In genomic region chr6:7216941-7217621, GRCh38 we compare ENCODE assay signal across 10 cellular contexts.
DNase-seq lines count a peak whose midpoint lies in the region; ATAC-seq and TF ChIP-seq lines count a peak whose summit lies in the region.
"Had no signal": no experiment of that assay in that cellular context is flagged by ENCODE, and none has a peak within 500 bp of the region (broad histone marks: within the 10 kb centered on the region; RNA-seq: fewer than 3 reads in every experiment).

No MANE protein-coding gene starts in this region.

- H3K36me3 ChIP-seq in thoracic aorta (peaks cover 24% of the 10 kb centered on the region), tibial artery (peaks cover 25 to 57% (median 51%) of the 10 kb centered on the region in 3 donors)

- H3K27ac Mint-ChIP-seq in WTC11 = peak overlapping the region; percentile 5
- peak overlapping the region; percentile 65 for H3K27ac Mint-ChIP-seq in memory B cell
- H3K27ac Mint-ChIP-seq: T-helper 17 cell had no signal

- peaks cover 7 to 9% of the 10 kb centered on the region in 2 donors for H3K4me1 ChIP-seq in thoracic aorta (ENCODE audit: control insufficient read depth in 1 of 2, low read depth in 2 of 2)
- no peaks in the 10 kb centered on the region for H3K4me1 ChIP-seq in tibial artery

- TF ChIP-seq CTCF in WTC11 (IDR thresholded peaks at IDR 0.05) (no peak), fibroblast of mammary gland (conservative IDR thresholded peaks at IDR 0.05; ENCODE audit: control insufficient read depth, insufficient read depth, low read depth, low read length) (peak; percentile 1), thoracic aorta (IDR thresholded peaks at IDR 0.05) (peak; percentile 17), tibial artery (IDR thresholded peaks at IDR 0.05) (no peak)

- no peak overlapping the region for H3K4me3 ChIP-seq in fibroblast of mammary gland (ENCODE audit: control insufficient read depth, low read depth, low read length)
- H3K4me3 ChIP-seq in thoracic aorta = no peak overlapping the region
- no peak overlapping the region for H3K4me3 ChIP-seq in tibial artery

- intact Hi-C loops in tibial artery (cut with DNase I; ENCODE audit: low total_unique reads) = no loop called here

- ATAC-seq in WTC11 = peak; percentile 72
- no peak for ATAC-seq in memory B cell (ENCODE audit: low read depth)
- no peak for ATAC-seq in thoracic aorta (ENCODE audit: insufficient number of reproducible peaks, low FRiP score, low read depth)
- no peak for ATAC-seq in HG03565 (IDR thresholded peaks at IDR 0.05; ENCODE audit: unreplicated experiment)
- ATAC-seq: T-helper 17 cell had no signal

- POLR2A ChIA-PET in WTC11 (lab: Charles Lee) = no interaction called here

- no peaks in the 10 kb centered on the region for H3K27me3 ChIP-seq in thoracic aorta (replicated peaks; ENCODE audit: insufficient read depth)
- no peaks in the 10 kb centered on the region for H3K27me3 ChIP-seq in tibial artery

- H3K36me3 Mint-ChIP-seq in WTC11 (peaks cover 28% of the 10 kb centered on the region), memory B cell (peaks cover 24% of the 10 kb centered on the region)

- no peaks in the 10 kb centered on the region for H3K9me3 ChIP-seq in thoracic aorta
- H3K9me3 ChIP-seq in tibial artery = no peaks in the 10 kb centered on the region

- DNase-seq in WTC11 (ENCODE audit: low spot score) (no peak), fibroblast of mammary gland (ENCODE audit: low read depth) (no peak), memory B cell (ENCODE audit: low spot score in 2 of 2) (no peak), thoracic aorta (ENCODE audit: low spot score) (no peak), tibial artery (no peak), T-helper 1 cell (no peak), HuH-7 (ENCODE audit: low spot score) (no peak)
- DNase-seq: NCI-H1092, T-helper 17 cell had no signal

- H3K9me3 Mint-ChIP-seq in WTC11 (no peaks in the 10 kb centered on the region), memory B cell (no peaks in the 10 kb centered on the region)

- H3K4me3 Mint-ChIP-seq in WTC11 (no peak overlapping the region), memory B cell (no peak overlapping the region)
- H3K4me3 Mint-ChIP-seq: T-helper 17 cell had no signal

- H3K27me3 Mint-ChIP-seq in WTC11 (ENCODE audit: low read depth) = no peaks in the 10 kb centered on the region
- no peaks in the 10 kb centered on the region for H3K27me3 Mint-ChIP-seq in memory B cell
- H3K27me3 Mint-ChIP-seq: T-helper 17 cell had no signal

- CTCF ChIA-PET in WTC11 (lab: Charles Lee) = interaction anchor here (0.9 to 1.5 kb wide), 3 partner anchors 122 to 542 kb away, joined by 3 read pairs; no protein-coding TSS in a partner anchor

- peaks cover 19% of the 10 kb centered on the region for H3K4me1 Mint-ChIP-seq in WTC11
- H3K4me1 Mint-ChIP-seq in memory B cell = peaks cover 3% of the 10 kb centered on the region

- H3K27ac ChIP-seq in thoracic aorta (no peak overlapping the region), tibial artery (no peak overlapping the region)

TF ChIP-seq in WTC11, 78 proteins besides CTCF, POLR2A, EP300 and RAD21:
- TF ChIP-seq NFYB (CRISPR knock-in tag; conservative IDR thresholded peaks at IDR 0.05; ENCODE audit: low read depth) (no peak), ATF2 (CRISPR knock-in tag; IDR thresholded peaks at IDR 0.05; ENCODE audit: borderline replicate concordance, low read depth) (no peak), ZNF219 (CRISPR knock-in tag; IDR thresholded peaks at IDR 0.05; ENCODE audit: borderline replicate concordance) (no peak), GTF2I (CRISPR knock-in tag; conservative IDR thresholded peaks at IDR 0.05) (no peak), GABPB1 (CRISPR knock-in tag; IDR thresholded peaks at IDR 0.05) (no peak), ESRRA (CRISPR knock-in tag; IDR thresholded peaks at IDR 0.05; ENCODE audit: borderline replicate concordance) (no peak), NFE2L1 (CRISPR knock-in tag; IDR thresholded peaks at IDR 0.05) (no peak), USF1 (CRISPR knock-in tag; IDR thresholded peaks at IDR 0.05) (no peak), CREM (CRISPR knock-in tag; IDR thresholded peaks at IDR 0.05) (no peak)
- TF ChIP-seq, protein P1, sequence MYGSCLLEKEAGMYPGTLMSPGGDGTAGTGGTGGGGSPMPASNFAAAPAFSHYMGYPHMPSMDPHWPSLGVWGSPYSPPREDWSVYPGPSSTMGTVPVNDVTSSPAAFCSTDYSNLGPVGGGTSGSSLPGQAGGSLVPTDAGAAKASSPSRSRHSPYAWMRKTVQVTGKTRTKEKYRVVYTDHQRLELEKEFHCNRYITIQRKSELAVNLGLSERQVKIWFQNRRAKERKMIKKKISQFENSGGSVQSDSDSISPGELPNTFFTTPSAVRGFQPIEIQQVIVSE (CRISPR knock-in tag; IDR thresholded peaks at IDR 0.05; ENCODE audit: borderline replicate concordance) = no peak
- TF ChIP-seq, protein P2, sequence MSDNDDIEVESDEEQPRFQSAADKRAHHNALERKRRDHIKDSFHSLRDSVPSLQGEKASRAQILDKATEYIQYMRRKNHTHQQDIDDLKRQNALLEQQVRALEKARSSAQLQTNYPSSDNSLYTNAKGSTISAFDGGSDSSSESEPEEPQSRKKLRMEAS (CRISPR knock-in tag; IDR thresholded peaks at IDR 0.05) = no peak

Comparison
In these comparisons a context has a peak if more than half of its experiments do, and no peak if none do; other contexts are left out.
1. CTCF ChIP-seq: peak in fibroblast of mammary gland (single experiment) and thoracic aorta (single experiment); none in WTC11 (single experiment) and tibial artery (0 of 2).